In genomic region chr10:4807803-4808507, GRCh38 we compare ENCODE assay signal across 9 cellular contexts. TPM values are rescaled to one million over a fixed set of nuclear protein-coding genes. Genes with fewer than 3 reads are reported as not detected.
DNase-seq lines count a peak whose midpoint lies in the region; ATAC-seq, FAIRE-seq and TF ChIP-seq lines count a peak whose summit lies in the region.
"Had no signal": no experiment of that assay in that cellular context is flagged by ENCODE, and none has a peak within 500 bp of the region (broad histone marks: within the 10 kb centered on the region; RNA-seq: fewer than 3 reads in every experiment).

No MANE protein-coding gene starts in this region.

- ATAC-seq in GM21381 (IDR thresholded peaks at IDR 0.05; ENCODE audit: unreplicated experiment) (peak; percentile 54), pancreas (no peak), gastrocnemius medialis (no peak)

- no peaks in the 10 kb centered on the region for H3K9me3 ChIP-seq in pancreas
- H3K9me3 ChIP-seq in gastrocnemius medialis, result no peaks in the 10 kb centered on the region

- intact Hi-C loops in pancreas (cut with DNase I), result no loop called here
- intact Hi-C loops in gastrocnemius medialis (cut with DNase I; ENCODE audit: low total_unique reads), result no loop called here

- FAIRE-seq in HTR-8/SVneo (lab: Jason Lieb, UNC) (peak; percentile 13), pancreas (lab: Jason Lieb, UNC) (no peak)

- H3K4me3 ChIP-seq in AG09309 (ENCODE audit: control insufficient read depth, low read depth, low read length) (no peak overlapping the region), fibroblast of mammary gland (ENCODE audit: control insufficient read depth, low read depth, low read length) (no peak overlapping the region), pancreas (no peak overlapping the region), gastrocnemius medialis (no peak overlapping the region)

- H3K27ac ChIP-seq in pancreas (no peak overlapping the region), gastrocnemius medialis (no peak overlapping the region)

- H3K4me1 ChIP-seq in pancreas, result no peaks in the 10 kb centered on the region
- no peaks in the 10 kb centered on the region for H3K4me1 ChIP-seq in gastrocnemius medialis

- no peaks in the 10 kb centered on the region for H3K36me3 ChIP-seq in pancreas
- H3K36me3 ChIP-seq in gastrocnemius medialis, result no peaks in the 10 kb centered on the region

- DNase-seq in AG09309 (ENCODE audit: low read depth) (peak; percentile 52), HTR-8/SVneo (ENCODE audit: insufficient read length, low spot score) (peak; percentile 63), fibroblast of mammary gland (ENCODE audit: low read depth) (peak; percentile 82), DMS114 treated with DMSO at 0.1 percent for 48 hours (lab: John Stamatoyannopoulos, UW; ENCODE audit: unreplicated experiment) (no peak), pancreas (no peak), gastrocnemius medialis (no peak), hippocampal formation (lab: John Stamatoyannopoulos, UW) (no peak)
- DNase-seq: SHP77 had no signal

- TF ChIP-seq CTCF in AG09309 (IDR thresholded peaks at IDR 0.05; ENCODE audit: control insufficient read depth, insufficient read depth, low read depth, low read length, missing control alignments), result no peak
- TF ChIP-seq CTCF in fibroblast of mammary gland (conservative IDR thresholded peaks at IDR 0.05; ENCODE audit: control insufficient read depth, insufficient read depth, low read depth, low read length), result no peak
- TF ChIP-seq CTCF in pancreas (IDR thresholded peaks at IDR 0.05), result no peak
- TF ChIP-seq CTCF in gastrocnemius medialis (IDR thresholded peaks at IDR 0.05 in 4 of 5, conservative IDR thresholded peaks at IDR 0.05 in 1 of 5), result no peak

- no peaks in the 10 kb centered on the region for H3K27me3 ChIP-seq in pancreas
- no peaks in the 10 kb centered on the region for H3K27me3 ChIP-seq in gastrocnemius medialis

- no peak for TF ChIP-seq POLR2A in gastrocnemius medialis (IDR thresholded peaks at IDR 0.05)

- WGBS in pancreas, 2 donors, result 39 to 66% methylated on average over 4 of the region's 4 CpGs

- in situ Hi-C loops in gastrocnemius medialis (cut with MboI; ENCODE audit: low sequenced_read_pairs in 4 of 4), result no loop called here

RNA-seq across cellular contexts. Expression of gene AKR1E2, which starts 18.1 kb away (rescaled TPM):
- total RNA-seq in pancreas (10 to 100 TPM in 1 of 6 donors, 1 to 10 TPM in 5; 1.5 to 10.2 (median 2.7) TPM), gastrocnemius medialis (1 to 10 TPM in 3 of 4 donors, not detected in 1; 2.1 to 6.7 (median 5.5) TPM)
- polyA plus RNA-seq in pancreas, result 1 to 10 TPM in 1 of 2 donors, under 1 TPM in 1; 0.85 to 1.1 TPM

Comparison
In these comparisons a context has a peak if more than half of its experiments do, and no peak if none do; other contexts are left out.
1. DNase-seq: peak in AG09309 (single experiment), HTR-8/SVneo (single experiment) and fibroblast of mammary gland (single experiment); none in DMS114 treated with DMSO at 0.1 percent for 48 hours (single experiment), pancreas (0 of 6), gastrocnemius medialis (0 of 2) and hippocampal formation (0 of 2).